26 cellular contexts compared by ENCODE assay signal in genomic region chr2:174675615-174676014, GRCh38.
A peak's percentile ranks its signal among the peaks of the same experiment; 100 is the strongest.
DNase-seq lines count a peak whose midpoint lies in the region; ATAC-seq and TF ChIP-seq lines count a peak whose summit lies in the region.
"Had no signal": no experiment of that assay in that cellular context is flagged by ENCODE, and none has a peak within 500 bp of the region (broad histone marks: within the 10 kb centered on the region; RNA-seq: fewer than 3 reads in every experiment).

No MANE protein-coding gene starts in this region.

- CTCF ChIA-PET in activated CD8-positive, alpha-beta T cell treated with anti-CD3 and anti-CD28 coated beads, Interleukin-2, amount 10 ng/mL, durations not matched to agents 7 days and 5 days (lab: Charles Lee), result interaction anchor here (2.2 to 2.6 kb wide), 2 partner anchors 8 to 11 kb away, joined by 6 to 10 read pairs; no protein-coding TSS in a partner anchor

- H2AFZ ChIP-seq in neural progenitor cell (replicated peaks), result no peak overlapping the region

- H3K9ac ChIP-seq in neural progenitor cell (no peak overlapping the region), mesendoderm (ENCODE audit: low read length) (no peak overlapping the region)
- H3K9ac ChIP-seq: BLaER1 treated with 17β-estradiol and CSF1 and Interleukin-3, amounts not matched to agents 10 nM and 100 nM had no signal

- peaks cover 53% of the 10 kb centered on the region for H3K4me1 Mint-ChIP-seq in activated T-cell treated with anti-CD3 and anti-CD28 coated beads, Interleukin-2, amount 50 U/mL, for 72 hours (ENCODE audit: low read depth)
- peaks cover 47% of the 10 kb centered on the region for H3K4me1 Mint-ChIP-seq in activated CD8-positive, alpha-beta T cell treated with anti-CD3 and anti-CD28 coated beads, Interleukin-2, amount 10 ng/mL, durations not matched to agents 7 days and 5 days (ENCODE audit: low read depth)
- H3K4me1 Mint-ChIP-seq in neural progenitor cell, result peaks cover 5% of the 10 kb centered on the region
- H3K4me1 Mint-ChIP-seq: mesothelial cell of epicardium had no signal

- peaks cover 23% of the 10 kb centered on the region for H3K79me1 ChIP-seq in mesendoderm (ENCODE audit: low read length)

- H3K4me3 Mint-ChIP-seq in activated T-cell treated with anti-CD3 and anti-CD28 coated beads, Interleukin-2, amount 50 U/mL, for 72 hours, result peak overlapping the region; percentile 31 to 55
- H3K4me3 Mint-ChIP-seq in activated CD8-positive, alpha-beta T cell treated with anti-CD3 and anti-CD28 coated beads, Interleukin-2, amount 10 ng/mL, durations not matched to agents 7 days and 5 days, result no peak overlapping the region
- H3K4me3 Mint-ChIP-seq in neural progenitor cell, result peak overlapping the region; percentile 43
- H3K4me3 Mint-ChIP-seq: mesothelial cell of epicardium, nephron progenitor cell had no signal

- H3K4ac ChIP-seq in mesendoderm (ENCODE audit: low read depth, low read length), result no peak overlapping the region

- no peak overlapping the region for H2BK120ac ChIP-seq in mesendoderm (ENCODE audit: low read depth, low read length)

- no peaks in the 10 kb centered on the region for H3K9me3 ChIP-seq in neural progenitor cell (ENCODE audit: low read depth)
- H3K9me3 ChIP-seq: vagina had no signal

- H3K27me3 ChIP-seq in neural progenitor cell (peaks cover under 1% of the 10 kb centered on the region), mesendoderm (ENCODE audit: insufficient read depth, low read length, poor library complexity) (no peaks in the 10 kb centered on the region)
- H3K27me3 ChIP-seq: cardiac muscle cell, vagina had no signal

- H3K79me2 ChIP-seq in neural progenitor cell (ENCODE audit: low read depth) (peaks cover 6% of the 10 kb centered on the region), mesendoderm (ENCODE audit: control insufficient read depth, insufficient read depth, low read length) (peaks cover 11% of the 10 kb centered on the region)

- DNase-seq in activated T-cell treated with anti-CD3 and anti-CD28 coated beads, Interleukin-2, amount 50 U/mL, for 72 hours, result no peak
- DNase-seq in activated T-cell treated with anti-CD3 and anti-CD28 coated beads, Interleukin-2, amount 50 U/mL, for 48 hours, result no peak
- DNase-seq in Jurkat, Clone E6-1 (ENCODE audit: low read depth, low spot score), result peak; percentile 60
- peak; percentile 33 for DNase-seq in activated CD8-positive, alpha-beta T cell treated with anti-CD3 and anti-CD28 coated beads, Interleukin-2, amount 10 ng/mL, durations not matched to agents 7 days and 5 days
- no peak for DNase-seq in neural progenitor cell (ENCODE audit: low spot score)
- no peak for DNase-seq in medulla oblongata (ENCODE audit: extremely low spot score)
- DNase-seq in mesendoderm, result no peak
- DNase-seq: anterior cingulate cortex; NCI-H1105; NCI-H2029; NCI-H226; NCI-H774; nephron progenitor cell; OCI-M1; stimulated activated CD4-positive, alpha-beta T cell treated with anti-CD3 and anti-CD28 coated beads, Interleukin-15, amount 100 ng/mL, for 24 hours; stimulated activated CD8-positive, alpha-beta memory T cell treated with anti-CD3 and anti-CD28 coated beads, Interleukin-4, amount 100 ng/mL, for 48 hours had no signal

- ATAC-seq in activated T-cell treated with anti-CD3 and anti-CD28 coated beads, Interleukin-2, amount 50 U/mL, for 72 hours (replicated peaks in 1 of 2), result no peak
- ATAC-seq in activated CD8-positive, alpha-beta T cell treated with anti-CD3 and anti-CD28 coated beads, Interleukin-2, amount 10 ng/mL, durations not matched to agents 7 days and 5 days, result peak; percentile 14
- ATAC-seq in HG02938 (IDR thresholded peaks at IDR 0.05; ENCODE audit: unreplicated experiment), result no peak
- ATAC-seq: HepG2, left lobe of liver, Right ventricle myocardium inferior, sciatic nerve had no signal

- no peak for TF ChIP-seq CTCF in neural progenitor cell (IDR thresholded peaks at IDR 0.05)

- H2BK15ac ChIP-seq in mesendoderm (replicated peaks; ENCODE audit: low read depth), result no peak overlapping the region

- no peak overlapping the region for H3K4me2 ChIP-seq in neural progenitor cell
- no peak overlapping the region for H3K4me2 ChIP-seq in mesendoderm (ENCODE audit: low read length)
- H3K4me2 ChIP-seq: BLaER1 treated with 17β-estradiol and CSF1 and Interleukin-3, amounts not matched to agents 10 nM and 100 nM had no signal

- no peak overlapping the region for H3K23ac ChIP-seq in mesendoderm (ENCODE audit: low read length)

- peak overlapping the region; percentile 31 for H3K27ac Mint-ChIP-seq in activated T-cell treated with anti-CD3 and anti-CD28 coated beads, Interleukin-2, amount 50 U/mL, for 72 hours
- H3K27ac Mint-ChIP-seq in activated CD8-positive, alpha-beta T cell treated with anti-CD3 and anti-CD28 coated beads, Interleukin-2, amount 10 ng/mL, durations not matched to agents 7 days and 5 days, result no peak overlapping the region
- H3K27ac Mint-ChIP-seq in neural progenitor cell, result no peak overlapping the region
- H3K27ac Mint-ChIP-seq: mesothelial cell of epicardium, nephron progenitor cell had no signal

- POLR2A ChIA-PET in activated CD8-positive, alpha-beta T cell treated with anti-CD3 and anti-CD28 coated beads, Interleukin-2, amount 10 ng/mL, durations not matched to agents 7 days and 5 days (lab: Charles Lee), result interaction anchor here (1.8 kb wide), 1 partner anchor 41 kb away, joined by 5 read pairs; no protein-coding TSS in a partner anchor

- peaks cover 3% of the 10 kb centered on the region for H3K4me1 ChIP-seq in neural progenitor cell
- peaks cover 14% of the 10 kb centered on the region for H3K4me1 ChIP-seq in mesendoderm (ENCODE audit: control insufficient read depth, low read depth, low read length)
- H3K4me1 ChIP-seq: BLaER1 treated with 17β-estradiol and CSF1 and Interleukin-3, amounts not matched to agents 10 nM and 100 nM had no signal

- no CpG with 5 or more reads among the region's 5 CpGs for WGBS in mesendoderm (ENCODE audit: extremely low coverage, insufficient coverage, low lambda C conversion rate)

- peaks cover 12% of the 10 kb centered on the region for H3K36me3 ChIP-seq in neural progenitor cell
- H3K36me3 ChIP-seq in mesendoderm (ENCODE audit: control insufficient read depth, insufficient read depth, low read length), result peaks cover 10% of the 10 kb centered on the region
- H3K36me3 ChIP-seq: cardiac muscle cell, vagina had no signal

- H3K27me3 Mint-ChIP-seq in activated T-cell treated with anti-CD3 and anti-CD28 coated beads, Interleukin-2, amount 50 U/mL, for 72 hours (ENCODE audit: low read depth), result no peaks in the 10 kb centered on the region
- no peaks in the 10 kb centered on the region for H3K27me3 Mint-ChIP-seq in activated CD8-positive, alpha-beta T cell treated with anti-CD3 and anti-CD28 coated beads, Interleukin-2, amount 10 ng/mL, durations not matched to agents 7 days and 5 days (ENCODE audit: low read depth)
- no peaks in the 10 kb centered on the region for H3K27me3 Mint-ChIP-seq in neural progenitor cell (ENCODE audit: insufficient read depth, low read depth)

- H4K5ac ChIP-seq in mesendoderm (ENCODE audit: low read length), result no peak overlapping the region

- no peaks in the 10 kb centered on the region for H3F3A ChIP-seq in neural progenitor cell (ENCODE audit: low read depth)

- H3K56ac ChIP-seq in mesendoderm (ENCODE audit: low read length), result no peak overlapping the region

- peaks cover 1 to 3% of the 10 kb centered on the region in 2 donors for H3K9me3 Mint-ChIP-seq in activated T-cell treated with anti-CD3 and anti-CD28 coated beads, Interleukin-2, amount 50 U/mL, for 72 hours
- H3K9me3 Mint-ChIP-seq in activated CD8-positive, alpha-beta T cell treated with anti-CD3 and anti-CD28 coated beads, Interleukin-2, amount 10 ng/mL, durations not matched to agents 7 days and 5 days (ENCODE audit: insufficient read depth), result peaks cover 13% of the 10 kb centered on the region
- peaks cover 14% of the 10 kb centered on the region for H3K9me3 Mint-ChIP-seq in neural progenitor cell

- H3K4me3 ChIP-seq in Jurkat, Clone E6-1 (ENCODE audit: low read length), result no peak overlapping the region
- H3K4me3 ChIP-seq in neural progenitor cell (no peak overlapping the region), mesendoderm (ENCODE audit: low read length) (no peak overlapping the region)
- H3K4me3 ChIP-seq: BLaER1 treated with 17β-estradiol and CSF1 and Interleukin-3, amounts not matched to agents 10 nM and 100 nM; cardiac muscle cell; vagina had no signal

- peaks cover 10 to 19% of the 10 kb centered on the region in 2 donors for H3K36me3 Mint-ChIP-seq in activated T-cell treated with anti-CD3 and anti-CD28 coated beads, Interleukin-2, amount 50 U/mL, for 72 hours (ENCODE audit: insufficient read depth in 2 of 2)
- peaks cover 59% of the 10 kb centered on the region for H3K36me3 Mint-ChIP-seq in activated CD8-positive, alpha-beta T cell treated with anti-CD3 and anti-CD28 coated beads, Interleukin-2, amount 10 ng/mL, durations not matched to agents 7 days and 5 days (ENCODE audit: low read depth)
- H3K36me3 Mint-ChIP-seq in neural progenitor cell, result peaks cover 24% of the 10 kb centered on the region

- peaks cover 7% of the 10 kb centered on the region for H4K20me1 ChIP-seq in neural progenitor cell (ENCODE audit: low read depth)
- H4K20me1 ChIP-seq: BLaER1 treated with 17β-estradiol and CSF1 and Interleukin-3, amounts not matched to agents 10 nM and 100 nM had no signal

- H3K18ac ChIP-seq in mesendoderm (ENCODE audit: low read length), result no peak overlapping the region

- no peak overlapping the region for H4K8ac ChIP-seq in mesendoderm (ENCODE audit: low read depth, low read length)

- H3K27ac ChIP-seq in neural progenitor cell, result no peak overlapping the region
- no peak overlapping the region for H3K27ac ChIP-seq in mesendoderm (ENCODE audit: low read depth, low read length)
- H3K27ac ChIP-seq: BLaER1 treated with 17β-estradiol and CSF1 and Interleukin-3, amounts not matched to agents 10 nM and 100 nM; cardiac muscle cell; HL-60; vagina had no signal

- H2BK5ac ChIP-seq in mesendoderm (ENCODE audit: low read length), result no peak overlapping the region

- no peak overlapping the region for H2AK5ac ChIP-seq in mesendoderm (ENCODE audit: low read length)

Comparison
In these comparisons a context has a peak if more than half of its experiments do, and no peak if none do; other contexts are left out.
1. DNase-seq: peak in Jurkat, Clone E6-1 (single experiment) and activated CD8-positive, alpha-beta T cell treated with anti-CD3 and anti-CD28 coated beads, Interleukin-2, amount 10 ng/mL, durations not matched to agents 7 days and 5 days (single experiment); none in activated T-cell treated with anti-CD3 and anti-CD28 coated beads, Interleukin-2, amount 50 U/mL, for 72 hours (0 of 2), activated T-cell treated with anti-CD3 and anti-CD28 coated beads, Interleukin-2, amount 50 U/mL, for 48 hours (0 of 2), neural progenitor cell (single experiment), medulla oblongata (single experiment) and mesendoderm (single experiment).